ENCODE assay signal across 15 cellular contexts in genomic region chr10:1933215-1933614, GRCh38.
"Had no signal": no experiment of that assay in that cellular context is flagged by ENCODE, and none has a peak within 500 bp of the region (broad histone marks: within the 10 kb centered on the region; RNA-seq: fewer than 3 reads in every experiment).

No MANE protein-coding gene starts in this region.

- H3K36me3 ChIP-seq: esophagus squamous epithelium, left ventricle myocardium inferior had no signal

- DNase-seq: activated CD4-positive, alpha-beta T cell treated with anti-CD3 and anti-CD28 coated beads for 4 hours; activated T-cell treated with anti-CD3 and anti-CD28 coated beads for 4 hours; esophagus squamous epithelium; foreskin fibroblast; head of caudate nucleus; left ventricle myocardium inferior; stimulated activated CD4-positive, alpha-beta T cell treated with anti-CD3 and anti-CD28 coated beads, Interleukin-12 subunit alpha, Interleukin-12 subunit beta, amount 100 ng/mL, for 4 hours; stimulated activated CD4-positive, alpha-beta T cell treated with anti-CD3 and anti-CD28 coated beads, Interleukin-2, amount 100 ng/mL, for 48 hours; stimulated activated naive CD4-positive, alpha-beta T cell treated with Interleukin-2 at 50 U/mL for 16 hours; SW 1271; testis had no signal

- H3K27ac ChIP-seq: esophagus squamous epithelium, left ventricle myocardium inferior, testis, VCaP had no signal

- H3K27ac Mint-ChIP-seq: activated T-helper 2 cell treated with anti-CD3 and anti-CD28 coated beads, Interferon-gamma antibody, Interleukin-2, Interleukin-4, amounts not matched to agents 10 μg/mL and 5 μg/mL and 100 μg/mL, durations not matched to agents 14 hours and 24 hours and 36 hours; memory B cell had no signal

- H3K4me3 ChIP-seq: esophagus squamous epithelium, left ventricle myocardium inferior had no signal

- H3K9me3 Mint-ChIP-seq: activated naive CD4-positive, alpha-beta T cell treated with anti-CD3 and anti-CD28 coated beads, Interleukin-2, amount 50 U/mL, for 72 hours; activated T-helper 2 cell treated with anti-CD3 and anti-CD28 coated beads, Interferon-gamma antibody, Interleukin-2, Interleukin-4, amounts not matched to agents 10 μg/mL and 5 μg/mL and 100 μg/mL, durations not matched to agents 14 hours and 24 hours and 36 hours; memory B cell had no signal

- H3K27me3 ChIP-seq: esophagus squamous epithelium, testis had no signal
